ENCODE assay signal across 19 cellular contexts in genomic region chr9:94993821-94994165, GRCh38.
DNase-seq lines count a peak whose midpoint lies in the region; ATAC-seq, FAIRE-seq and TF ChIP-seq lines count a peak whose summit lies in the region.
"Had no signal": no experiment of that assay in that cellular context is flagged by ENCODE, and none has a peak within 500 bp of the region (broad histone marks: within the 10 kb centered on the region; RNA-seq: fewer than 3 reads in every experiment).

No MANE protein-coding gene starts in this region.

- H3K27ac ChIP-seq in A549 (peak overlapping the region; percentile 89 to 94), coronary artery (peak overlapping the region; percentile 76 to 90), mesenchymal stem cell (ENCODE audit: low read length, poor library complexity, severe bottlenecking) (no peak overlapping the region), thoracic aorta (peak overlapping the region; percentile 89 to 99), left lung (peak overlapping the region in 1 of 2 donors; percentile 50)
- H3K27ac ChIP-seq: BLaER1 treated with 17β-estradiol and CSF1 and Interleukin-3, amounts not matched to agents 10 nM and 100 nM; Peyer's patch had no signal

- intact Hi-C loops in left lung (cut with DNase I): no loop called here

- no peak overlapping the region for H2BK120ac ChIP-seq in mesenchymal stem cell (ENCODE audit: low read depth, low read length)

- TF ChIP-seq RAD21 in A549 (conservative IDR thresholded peaks at IDR 0.05 in 1 of 2, IDR thresholded peaks at IDR 0.05 in 1 of 2): no peak

- H3K4me2 ChIP-seq in A549: peak overlapping the region; percentile 91
- no peak overlapping the region for H3K4me2 ChIP-seq in mesenchymal stem cell (ENCODE audit: low read length, poor library complexity, severe bottlenecking)
- H3K4me2 ChIP-seq: BLaER1 treated with 17β-estradiol and CSF1 and Interleukin-3, amounts not matched to agents 10 nM and 100 nM had no signal

- H3K4me1 ChIP-seq in A549 (peaks cover 75% of the 10 kb centered on the region), mesenchymal stem cell (ENCODE audit: control insufficient read depth, insufficient read depth, low read depth, low read length) (peaks cover 8% of the 10 kb centered on the region), thoracic aorta (ENCODE audit: control insufficient read depth in 1 of 2, low read depth in 2 of 2) (peaks cover 30 to 53% of the 10 kb centered on the region in 2 donors), left lung (peaks cover 16 to 19% of the 10 kb centered on the region in 2 donors)
- H3K4me1 ChIP-seq: BLaER1 treated with 17β-estradiol and CSF1 and Interleukin-3, amounts not matched to agents 10 nM and 100 nM; Peyer's patch had no signal

- no peak overlapping the region for H2AFZ ChIP-seq in mesenchymal stem cell (ENCODE audit: low read depth, low read length)

- ATAC-seq in A549 (no peak), thoracic aorta (ENCODE audit: insufficient number of reproducible peaks, low FRiP score, low read depth) (no peak), left lung (no peak), GM21737 (IDR thresholded peaks at IDR 0.05; ENCODE audit: unreplicated experiment) (no peak), HG02763 (IDR thresholded peaks at IDR 0.05; ENCODE audit: unreplicated experiment) (no peak)
- ATAC-seq: GM12878, Right ventricle myocardium inferior had no signal

- H3K4ac ChIP-seq in mesenchymal stem cell (ENCODE audit: low read depth in 1 of 2, low read length in 2 of 2): no peak overlapping the region

- no peak overlapping the region for H4K8ac ChIP-seq in mesenchymal stem cell (ENCODE audit: low read length)

- TF ChIP-seq CTCF in A549 (IDR thresholded peaks at IDR 0.05) (no peak), coronary artery (IDR thresholded peaks at IDR 0.05) (no peak), thoracic aorta (IDR thresholded peaks at IDR 0.05) (no peak), left lung (IDR thresholded peaks at IDR 0.05) (no peak)

- FAIRE-seq in A549 (lab: Jason Lieb, UNC): no peak
- FAIRE-seq: G401.6, GM12878 had no signal

- H3K14ac ChIP-seq in mesenchymal stem cell (ENCODE audit: low read length in 2 of 2): no peak overlapping the region

- no peak overlapping the region for H2BK12ac ChIP-seq in mesenchymal stem cell (ENCODE audit: low read length in 2 of 2)

- peaks cover 0 to 7% of the 10 kb centered on the region in 2 experiments for H3K36me3 ChIP-seq in mesenchymal stem cell (ENCODE audit: control insufficient read depth in 1 of 2, insufficient read depth in 2 of 2, low read depth in 1 of 2, low read length in 2 of 2)
- peaks cover 2% of the 10 kb centered on the region for H3K36me3 ChIP-seq in thoracic aorta
- H3K36me3 ChIP-seq in left lung: no peaks in the 10 kb centered on the region
- H3K36me3 ChIP-seq: Peyer's patch had no signal

- H3K18ac ChIP-seq in mesenchymal stem cell (ENCODE audit: low read depth in 1 of 2, low read length in 2 of 2): no peak overlapping the region

- no peak for DNase-seq in A549 (ENCODE audit: low read depth in 1 of 2, low spot score in 1 of 2)
- DNase-seq in coronary artery (ENCODE audit: low spot score): no peak
- DNase-seq in mesenchymal stem cell: no peak
- DNase-seq in thoracic aorta (ENCODE audit: low spot score): no peak
- no peak for DNase-seq in GDM1 (lab: John Stamatoyannopoulos, UW)
- DNase-seq in left lung: no peak
- DNase-seq: DND-41, HCEC 1CT, KG1, NCI-H1436, NCI-H2029 treated with DMSO at 0.1 percent for 48 hours, NCI-H510A treated with DMSO at 0.1 percent for 48 hours, Peyer's patch had no signal

- TF ChIP-seq EP300 in A549 (IDR thresholded peaks at IDR 0.05): no peak

- CTCF ChIA-PET in A549 (lab: Yijun Ruan, JAX): interaction anchor here (0.6 kb wide), 1 partner anchor 51 kb away, joined by 3 read pairs; no protein-coding TSS in a partner anchor

- TF ChIP-seq POLR2A in A549 (IDR thresholded peaks at IDR 0.05; ENCODE audit: low read length): no peak

- no peak overlapping the region for H2BK5ac ChIP-seq in mesenchymal stem cell (ENCODE audit: low read depth, low read length, poor library complexity, severe bottlenecking)

- no peak overlapping the region for H3K23ac ChIP-seq in mesenchymal stem cell (ENCODE audit: low read length in 2 of 2)

- H2BK15ac ChIP-seq in mesenchymal stem cell (ENCODE audit: low read depth, poor library complexity, severe bottlenecking): no peak overlapping the region

- no peaks in the 10 kb centered on the region for H3K27me3 ChIP-seq in mesenchymal stem cell (ENCODE audit: control insufficient read depth in 1 of 2, insufficient read depth in 1 of 2, low read length in 2 of 2)
- H3K27me3 ChIP-seq in thoracic aorta (replicated peaks; ENCODE audit: insufficient read depth): no peaks in the 10 kb centered on the region
- H3K27me3 ChIP-seq in left lung: no peaks in the 10 kb centered on the region
- H3K27me3 ChIP-seq: BLaER1 treated with 17β-estradiol and CSF1 and Interleukin-3, amounts not matched to agents 10 nM and 100 nM; Peyer's patch had no signal

- H2AK5ac ChIP-seq in mesenchymal stem cell (ENCODE audit: low read length, severe bottlenecking): peak overlapping the region; percentile 72

- H3K9me3 ChIP-seq in A549 (peaks cover 10% of the 10 kb centered on the region; the same call in 2 of the 3 replicates), mesenchymal stem cell (ENCODE audit: control insufficient read depth, low read length) (no peaks in the 10 kb centered on the region), thoracic aorta (no peaks in the 10 kb centered on the region), left lung (no peaks in the 10 kb centered on the region)
- H3K9me3 ChIP-seq: Peyer's patch had no signal

- H3K4me3 ChIP-seq in A549 (peak overlapping the region; percentile 36; the same call in 2 of the 3 replicates), coronary artery (peak overlapping the region; percentile 5), mesenchymal stem cell (ENCODE audit: insufficient read depth in 1 of 2, low read depth in 1 of 2, low read length in 2 of 2) (no peak overlapping the region), thoracic aorta (peak overlapping the region; percentile 13), left lung (no peak overlapping the region)
- H3K4me3 ChIP-seq: BLaER1 treated with 17β-estradiol and CSF1 and Interleukin-3, amounts not matched to agents 10 nM and 100 nM; GM12878 had no signal

- POLR2A ChIA-PET in A549 (lab: Yijun Ruan, JAX): no interaction called here

- WGBS in A549 (ENCODE audit: missing lambda C conversion rate): 75% methylated on average over 7 of the region's 7 CpGs
- WGBS in mesenchymal stem cell: 96% methylated on average over 7 of the region's 7 CpGs

- H3K79me1 ChIP-seq in mesenchymal stem cell (replicated peaks; ENCODE audit: low read length, poor library complexity, severe bottlenecking): peaks cover 2% of the 10 kb centered on the region

- H3K9ac ChIP-seq in mesenchymal stem cell (ENCODE audit: low read length): no peak overlapping the region
- H3K9ac ChIP-seq: BLaER1 treated with 17β-estradiol and CSF1 and Interleukin-3, amounts not matched to agents 10 nM and 100 nM had no signal

- H4K91ac ChIP-seq in mesenchymal stem cell (ENCODE audit: low read length): no peak overlapping the region

TF ChIP-seq in A549, 52 proteins besides CTCF, POLR2A, EP300 and RAD21:
- no peak for TF ChIP-seq JUN (IDR thresholded peaks at IDR 0.05)

Comparison
In these comparisons a context has a peak if more than half of its experiments do, and no peak if none do; other contexts are left out.
1. H3K4me3 ChIP-seq: peak in A549 (single experiment), coronary artery (single experiment) and thoracic aorta (single experiment); none in mesenchymal stem cell (0 of 2) and left lung (0 of 2).